23 cellular contexts compared by ENCODE assay signal in genomic region chr4:163922302-163922701, GRCh38.
"Had no signal": no experiment of that assay in that cellular context is flagged by ENCODE, and none has a peak within 500 bp of the region (broad histone marks: within the 10 kb centered on the region; RNA-seq: fewer than 3 reads in every experiment).

No MANE protein-coding gene starts in this region.

- H3K9me3 ChIP-seq: body of pancreas, left ventricle myocardium inferior, spleen, thyroid gland had no signal

- H3K4me1 Mint-ChIP-seq: activated CD8-positive, alpha-beta memory T cell treated with anti-CD3 and anti-CD28 coated beads, Interleukin-2, amount 10 ng/mL, durations not matched to agents 7 days and 5 days; mesothelial cell of epicardium; natural killer cell had no signal

- H3K36me3 Mint-ChIP-seq: activated CD8-positive, alpha-beta memory T cell treated with anti-CD3 and anti-CD28 coated beads, Interleukin-2, amount 10 ng/mL, durations not matched to agents 7 days and 5 days; mesothelial cell of epicardium; natural killer cell had no signal

- H3K4me3 ChIP-seq: body of pancreas, left ventricle myocardium inferior, spleen, thyroid gland had no signal

- DNase-seq: activated CD4-positive, alpha-beta T cell treated with anti-CD3 and anti-CD28 coated beads, Interleukin-2, amount 10 ng/mL, durations not matched to agents 7 days and 5 days; activated CD4-positive, CD25-positive, alpha-beta regulatory T cell treated with anti-CD3 and anti-CD28 coated beads, Interleukin-2, amount 50 U/mL, for 72 hours; activated CD8-positive, alpha-beta memory T cell treated with anti-CD3 and anti-CD28 coated beads, Interleukin-2, amount 10 ng/mL, durations not matched to agents 7 days and 5 days; activated CD8-positive, alpha-beta T cell treated with anti-CD3 and anti-CD28 coated beads for 36 hours; activated gamma-delta T cell; activated naive CD4-positive, alpha-beta T cell treated with anti-CD3 and anti-CD28 coated beads, Interleukin-2, amount 50 U/mL, for 16 hours; body of pancreas; effector CD8-positive, alpha-beta T cell; foreskin melanocyte; hippocampal formation; left ventricle myocardium inferior; mammary epithelial cell; natural killer cell; spleen; stimulated activated CD4-positive, alpha-beta T cell treated with anti-CD3 and anti-CD28 coated beads, Interleukin-4, amount 100 ng/mL, for 1 hour; stimulated activated naive CD8-positive, alpha-beta T cell treated with anti-CD3 and anti-CD28 coated beads, Interleukin-15, Interleukin-2, amounts not matched to agents 100 U/mL and 50 U/mL, for 24 hours; T1000; thyroid gland had no signal

- H3K36me3 ChIP-seq: left ventricle myocardium inferior, spleen, thyroid gland had no signal

- H3K4me3 Mint-ChIP-seq: activated CD4-positive, alpha-beta T cell treated with anti-CD3 and anti-CD28 coated beads, Interleukin-2, amount 10 ng/mL, durations not matched to agents 7 days and 5 days; activated CD8-positive, alpha-beta memory T cell treated with anti-CD3 and anti-CD28 coated beads, Interleukin-2, amount 10 ng/mL, durations not matched to agents 7 days and 5 days; activated CD8-positive, alpha-beta T cell treated with anti-CD3 and anti-CD28 coated beads for 36 hours; activated T-helper 1 cell treated with anti-CD3 and anti-CD28 coated beads, Interleukin-12 subunit alpha, Interleukin-12 subunit beta, Interleukin-2, Interleukin-4 antibody, amounts not matched to agents 30 ng/mL and 10 ng/mL and 1 ng/mL, durations not matched to agents 14 hours and 24 hours and 36 hours; mesothelial cell of epicardium; natural killer cell; T-helper 1 cell treated with Interleukin-12 subunit alpha and Interleukin-12 subunit beta and Interleukin-4 antibody, amounts not matched to agents 30 μg/mL and 1 μg/mL, for 36 hours had no signal

- H3K27me3 Mint-ChIP-seq: activated CD4-positive, alpha-beta T cell treated with anti-CD3 and anti-CD28 coated beads, Interleukin-2, amount 10 ng/mL, durations not matched to agents 7 days and 5 days; activated CD8-positive, alpha-beta memory T cell treated with anti-CD3 and anti-CD28 coated beads, Interleukin-2, amount 10 ng/mL, durations not matched to agents 7 days and 5 days; activated CD8-positive, alpha-beta T cell treated with anti-CD3 and anti-CD28 coated beads for 36 hours; progenitor cell of endocrine pancreas had no signal

- H3K9me3 Mint-ChIP-seq: activated CD4-positive, alpha-beta T cell treated with anti-CD3 and anti-CD28 coated beads, Interleukin-2, amount 10 ng/mL, durations not matched to agents 7 days and 5 days; activated CD8-positive, alpha-beta T cell treated with anti-CD3 and anti-CD28 coated beads for 36 hours; activated T-helper 1 cell treated with anti-CD3 and anti-CD28 coated beads, Interleukin-12 subunit alpha, Interleukin-12 subunit beta, Interleukin-2, Interleukin-4 antibody, amounts not matched to agents 30 ng/mL and 10 ng/mL and 1 ng/mL, durations not matched to agents 14 hours and 24 hours and 36 hours; mesothelial cell of epicardium; T-helper 1 cell treated with Interleukin-12 subunit alpha and Interleukin-12 subunit beta and Interleukin-4 antibody, amounts not matched to agents 30 μg/mL and 1 μg/mL, for 36 hours had no signal

- ATAC-seq: activated CD8-positive, alpha-beta memory T cell treated with anti-CD3 and anti-CD28 coated beads, Interleukin-2, amount 10 ng/mL, durations not matched to agents 7 days and 5 days; activated CD8-positive, alpha-beta T cell treated with anti-CD3 and anti-CD28 coated beads for 36 hours; body of pancreas; natural killer cell; stimulated activated naive CD8-positive, alpha-beta T cell treated with anti-CD3 and anti-CD28 coated beads, Interleukin-15, Interleukin-2, amounts not matched to agents 100 U/mL and 50 U/mL, for 24 hours had no signal

- H3K27ac Mint-ChIP-seq: activated CD4-positive, alpha-beta T cell treated with anti-CD3 and anti-CD28 coated beads, Interleukin-2, amount 10 ng/mL, durations not matched to agents 7 days and 5 days; activated CD8-positive, alpha-beta memory T cell treated with anti-CD3 and anti-CD28 coated beads, Interleukin-2, amount 10 ng/mL, durations not matched to agents 7 days and 5 days; activated CD8-positive, alpha-beta T cell treated with anti-CD3 and anti-CD28 coated beads for 36 hours; activated T-helper 1 cell treated with anti-CD3 and anti-CD28 coated beads, Interleukin-12 subunit alpha, Interleukin-12 subunit beta, Interleukin-2, Interleukin-4 antibody, amounts not matched to agents 30 ng/mL and 10 ng/mL and 1 ng/mL, durations not matched to agents 14 hours and 24 hours and 36 hours; mesothelial cell of epicardium; natural killer cell; progenitor cell of endocrine pancreas; T-helper 1 cell treated with Interleukin-12 subunit alpha and Interleukin-12 subunit beta and Interleukin-4 antibody, amounts not matched to agents 30 μg/mL and 1 μg/mL, for 36 hours had no signal

- H3K4me1 ChIP-seq: body of pancreas, left ventricle myocardium inferior, spleen, thyroid gland had no signal

- H3K27ac ChIP-seq: body of pancreas, left ventricle myocardium inferior, spleen, thyroid gland, VCaP had no signal

- H3K27me3 ChIP-seq: body of pancreas, spleen, thyroid gland had no signal
